ENCODE assay signal across 8 cellular contexts in the genomic region with DNA sequence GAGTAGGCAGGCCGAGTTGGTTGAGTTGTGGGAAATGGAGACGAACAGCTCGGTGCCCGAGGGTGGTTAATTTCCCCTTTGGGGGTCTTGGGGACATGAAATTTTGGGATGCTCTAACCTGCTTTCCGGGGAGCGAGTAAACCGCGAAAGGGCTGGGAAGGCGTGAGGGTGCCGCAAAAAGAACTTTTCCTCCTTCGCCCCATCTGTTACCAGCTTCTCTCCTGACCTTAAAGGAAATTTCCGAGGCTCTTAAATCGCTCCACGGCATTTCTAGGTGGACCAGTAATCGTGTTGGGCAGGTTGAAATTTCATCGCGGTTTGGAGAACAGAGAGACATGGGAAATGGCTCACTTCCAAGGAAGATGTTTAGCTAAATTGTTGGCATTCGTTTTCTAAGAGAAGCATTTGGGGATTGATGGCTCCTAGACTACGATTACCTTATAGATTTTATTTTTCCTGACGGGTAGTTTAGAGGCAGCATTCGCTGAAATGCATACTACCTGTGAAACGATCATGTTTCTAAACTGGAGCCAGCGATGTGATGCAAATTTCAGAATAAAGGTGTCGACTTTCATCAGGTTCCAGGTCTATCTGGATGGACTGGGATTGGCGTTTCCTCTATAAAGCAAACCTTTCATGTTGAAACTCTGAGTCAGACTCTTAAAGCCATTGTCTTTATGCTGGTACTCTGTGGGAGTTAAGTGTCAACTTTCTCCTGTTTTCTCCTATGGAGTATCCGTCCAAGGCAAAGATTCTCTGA. TPM values are rescaled to one million over a fixed set of nuclear protein-coding genes. Genes with fewer than 3 reads are reported as not detected.
DNase-seq lines count a peak whose midpoint lies in the region; ATAC-seq lines count a peak whose summit lies in the region.

No MANE protein-coding gene starts in this region.

- WGBS in mesodermal cell (ENCODE audit: insufficient coverage in 2 of 2), 2 experiments = 1 to 3% methylated on average over 17 to 20 of the region's 26 CpGs

- H3K9me3 ChIP-seq in HUES6 (ENCODE audit: control insufficient read depth, insufficient read depth, low read depth, low read length) (no peaks in the 10 kb centered on the region), duodenal mucosa (ENCODE audit: control insufficient read depth in 1 of 2, low read length in 2 of 2) (no peaks in the 10 kb centered on the region), mesodermal cell (ENCODE audit: control insufficient read depth, low read length) (no peaks in the 10 kb centered on the region)

- H3K36me3 ChIP-seq in HUES6 (ENCODE audit: control insufficient read depth, insufficient read depth, low read length) = no peaks in the 10 kb centered on the region
- H3K36me3 ChIP-seq in duodenal mucosa (ENCODE audit: control insufficient read depth in 1 of 2, insufficient read depth in 2 of 2, low read length in 2 of 2) = no peaks in the 10 kb centered on the region
- no peaks in the 10 kb centered on the region for H3K36me3 ChIP-seq in mesodermal cell (ENCODE audit: control insufficient read depth, insufficient read depth, low read length)

- H3K27me3 ChIP-seq in HUES6 (ENCODE audit: control insufficient read depth, insufficient read depth, low read length) (no peaks in the 10 kb centered on the region), duodenal mucosa (ENCODE audit: control insufficient read depth in 1 of 2, insufficient read depth in 2 of 2, low read length in 2 of 2) (no peaks in the 10 kb centered on the region)

- H3K27ac ChIP-seq in HUES6 (ENCODE audit: low read depth, low read length) (peak overlapping the region; percentile 80), duodenal mucosa (ENCODE audit: low read depth, low read length) (peak overlapping the region; percentile 93), mesodermal cell (ENCODE audit: low read depth, low read length, severe bottlenecking) (peak overlapping the region; percentile 75)

- peak; percentile 71 for DNase-seq in DMS 273 (lab: John Stamatoyannopoulos, UW; ENCODE audit: unreplicated experiment)
- peak; percentile 36 for DNase-seq in RPMI8226
- peak; percentile 42 for DNase-seq in ureter (ENCODE audit: low spot score)
- no peak for DNase-seq in HuH-7.5 (ENCODE audit: low spot score)

- no peak for ATAC-seq in HG03460 (IDR thresholded peaks at IDR 0.05; ENCODE audit: unreplicated experiment)

- H3K9ac ChIP-seq in HUES6 (ENCODE audit: low read length) (peak overlapping the region; percentile 86), duodenal mucosa (ENCODE audit: low read depth in 1 of 2, low read length in 2 of 2) (peak overlapping the region; percentile 93 to 94)

- peaks cover 34% of the 10 kb centered on the region for H3K4me1 ChIP-seq in HUES6 (ENCODE audit: control insufficient read depth, insufficient read depth, low read length)
- H3K4me1 ChIP-seq in duodenal mucosa (ENCODE audit: control insufficient read depth in 1 of 2, insufficient read depth in 2 of 2, low read length in 2 of 2) = peaks cover 27 to 29% of the 10 kb centered on the region in 2 donors
- H3K4me1 ChIP-seq in mesodermal cell (ENCODE audit: control insufficient read depth, insufficient read depth, low read length, poor library complexity, severe bottlenecking) = peaks cover 13% of the 10 kb centered on the region

- H3K4me3 ChIP-seq in HUES6 (ENCODE audit: low read depth, low read length) (peak overlapping the region; percentile 76), duodenal mucosa (ENCODE audit: low read depth in 1 of 2, low read length in 2 of 2) (peak overlapping the region; percentile 94 to 96), mesodermal cell (ENCODE audit: extremely low read depth, insufficient read depth, low read length, poor library complexity, severe bottlenecking) (peak overlapping the region; percentile 82)

RNA-seq across cellular contexts. Expression of a gene that starts 1.5 kb away (rescaled TPM):
- 32.9 TPM for polyA plus RNA-seq in mesodermal cell (2013, experiment 1 of 2)
- polyA plus RNA-seq in mesodermal cell (2013, experiment 2 of 2) = 30.1 TPM
- total RNA-seq in ureter = 58.2 TPM
